In genomic region chr6:117481278-117481925, GRCh38 we compare ENCODE assay signal across 1 cellular context.
TF ChIP-seq lines count a peak whose summit lies in the region.

No MANE protein-coding gene starts in this region.

TF ChIP-seq in HepG2, 621 proteins besides CTCF, POLR2A, EP300 and RAD21 (continued from another document and continues in another):
- TF ChIP-seq TCF7L2 (IDR thresholded peaks at IDR 0.05; ENCODE audit: low read depth, low read length): peak; percentile 42; the same call in 1 of the 2 replicates
- peak; percentile 82; the same call in 1 of the 2 replicates for TF ChIP-seq FOXC1 (CRISPR knock-in tag; IDR thresholded peaks at IDR 0.05; ENCODE audit: borderline replicate concordance)
- TF ChIP-seq ATAD3A (CRISPR knock-in tag; IDR thresholded peaks at IDR 0.05): no peak
- TF ChIP-seq NR2F1 (CRISPR knock-in tag; IDR thresholded peaks at IDR 0.05): peak in 1 of 2 experiments; percentile 41; a peak in 1 of 4 replicates
- TF ChIP-seq ZNF558 (CRISPR knock-in tag; IDR thresholded peaks at IDR 0.05; ENCODE audit: borderline replicate concordance): no peak; the same call in 1 of the 2 replicates
- TF ChIP-seq RARG (CRISPR knock-in tag; IDR thresholded peaks at IDR 0.05; ENCODE audit: low read depth): no peak
- no peak for TF ChIP-seq REXO4 (CRISPR knock-in tag; IDR thresholded peaks at IDR 0.05; ENCODE audit: borderline replicate concordance)
- TF ChIP-seq JUN (CRISPR knock-in tag; IDR thresholded peaks at IDR 0.05): no peak
- TF ChIP-seq FOXK1 (CRISPR knock-in tag; IDR thresholded peaks at IDR 0.05; ENCODE audit: borderline replicate concordance, low read depth): peak; percentile 69; the same call in 1 of the 2 replicates
- TF ChIP-seq, protein P1, sequence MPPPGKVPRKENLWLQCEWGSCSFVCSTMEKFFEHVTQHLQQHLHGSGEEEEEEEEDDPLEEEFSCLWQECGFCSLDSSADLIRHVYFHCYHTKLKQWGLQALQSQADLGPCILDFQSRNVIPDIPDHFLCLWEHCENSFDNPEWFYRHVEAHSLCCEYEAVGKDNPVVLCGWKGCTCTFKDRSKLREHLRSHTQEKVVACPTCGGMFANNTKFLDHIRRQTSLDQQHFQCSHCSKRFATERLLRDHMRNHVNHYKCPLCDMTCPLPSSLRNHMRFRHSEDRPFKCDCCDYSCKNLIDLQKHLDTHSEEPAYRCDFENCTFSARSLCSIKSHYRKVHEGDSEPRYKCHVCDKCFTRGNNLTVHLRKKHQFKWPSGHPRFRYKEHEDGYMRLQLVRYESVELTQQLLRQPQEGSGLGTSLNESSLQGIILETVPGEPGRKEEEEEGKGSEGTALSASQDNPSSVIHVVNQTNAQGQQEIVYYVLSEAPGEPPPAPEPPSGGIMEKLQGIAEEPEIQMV (CRISPR knock-in tag; IDR thresholded peaks at IDR 0.05; ENCODE audit: low read depth): 0 out of 2 replicates have a peak, but pooled peaks have one; percentile 30
- no peak for TF ChIP-seq ZNF678 (CRISPR knock-in tag; IDR thresholded peaks at IDR 0.05)
- TF ChIP-seq PHB2 (IDR thresholded peaks at IDR 0.05; ENCODE audit: partially characterized antibody): no peak
- no peak for TF ChIP-seq SP4 (CRISPR knock-in tag; IDR thresholded peaks at IDR 0.05)
- no peak for TF ChIP-seq SRSF4 (IDR thresholded peaks at IDR 0.05; ENCODE audit: low read depth, low read length, poor library complexity, severe bottlenecking)
- TF ChIP-seq ZNF12 (CRISPR knock-in tag; IDR thresholded peaks at IDR 0.05): no peak; the same call in none of the 2 replicates
- TF ChIP-seq ZNF382 (CRISPR knock-in tag; IDR thresholded peaks at IDR 0.05; ENCODE audit: borderline replicate concordance): no peak
- TF ChIP-seq ZNF660 (CRISPR knock-in tag; IDR thresholded peaks at IDR 0.05; ENCODE audit: borderline replicate concordance, low read depth): no peak
- TF ChIP-seq THYN1 (CRISPR knock-in tag; IDR thresholded peaks at IDR 0.05; ENCODE audit: borderline replicate concordance, low read depth): no peak
- peak; percentile 92 for TF ChIP-seq PAXIP1 (CRISPR knock-in tag; conservative IDR thresholded peaks at IDR 0.05)
- TF ChIP-seq ZNF546 (CRISPR knock-in tag; conservative IDR thresholded peaks at IDR 0.05): peak; percentile 54; the same call in 1 of the 2 replicates
- no peak for TF ChIP-seq CSRNP2 (CRISPR knock-in tag; conservative IDR thresholded peaks at IDR 0.05; ENCODE audit: low read depth)
- TF ChIP-seq FOXP4 (CRISPR knock-in tag; IDR thresholded peaks at IDR 0.05): peak; percentile 94
- TF ChIP-seq, protein P2, sequence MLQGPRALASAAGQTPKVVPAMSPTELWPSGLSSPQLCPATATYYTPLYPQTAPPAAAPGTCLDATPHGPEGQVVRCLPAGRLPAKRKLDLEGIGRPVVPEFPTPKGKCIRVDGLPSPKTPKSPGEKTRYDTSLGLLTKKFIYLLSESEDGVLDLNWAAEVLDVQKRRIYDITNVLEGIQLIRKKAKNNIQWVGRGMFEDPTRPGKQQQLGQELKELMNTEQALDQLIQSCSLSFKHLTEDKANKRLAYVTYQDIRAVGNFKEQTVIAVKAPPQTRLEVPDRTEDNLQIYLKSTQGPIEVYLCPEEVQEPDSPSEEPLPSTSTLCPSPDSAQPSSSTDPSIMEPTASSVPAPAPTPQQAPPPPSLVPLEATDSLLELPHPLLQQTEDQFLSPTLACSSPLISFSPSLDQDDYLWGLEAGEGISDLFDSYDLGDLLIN (CRISPR knock-in tag; IDR thresholded peaks at IDR 0.05; ENCODE audit: borderline replicate concordance): no peak
- TF ChIP-seq, protein P3, sequence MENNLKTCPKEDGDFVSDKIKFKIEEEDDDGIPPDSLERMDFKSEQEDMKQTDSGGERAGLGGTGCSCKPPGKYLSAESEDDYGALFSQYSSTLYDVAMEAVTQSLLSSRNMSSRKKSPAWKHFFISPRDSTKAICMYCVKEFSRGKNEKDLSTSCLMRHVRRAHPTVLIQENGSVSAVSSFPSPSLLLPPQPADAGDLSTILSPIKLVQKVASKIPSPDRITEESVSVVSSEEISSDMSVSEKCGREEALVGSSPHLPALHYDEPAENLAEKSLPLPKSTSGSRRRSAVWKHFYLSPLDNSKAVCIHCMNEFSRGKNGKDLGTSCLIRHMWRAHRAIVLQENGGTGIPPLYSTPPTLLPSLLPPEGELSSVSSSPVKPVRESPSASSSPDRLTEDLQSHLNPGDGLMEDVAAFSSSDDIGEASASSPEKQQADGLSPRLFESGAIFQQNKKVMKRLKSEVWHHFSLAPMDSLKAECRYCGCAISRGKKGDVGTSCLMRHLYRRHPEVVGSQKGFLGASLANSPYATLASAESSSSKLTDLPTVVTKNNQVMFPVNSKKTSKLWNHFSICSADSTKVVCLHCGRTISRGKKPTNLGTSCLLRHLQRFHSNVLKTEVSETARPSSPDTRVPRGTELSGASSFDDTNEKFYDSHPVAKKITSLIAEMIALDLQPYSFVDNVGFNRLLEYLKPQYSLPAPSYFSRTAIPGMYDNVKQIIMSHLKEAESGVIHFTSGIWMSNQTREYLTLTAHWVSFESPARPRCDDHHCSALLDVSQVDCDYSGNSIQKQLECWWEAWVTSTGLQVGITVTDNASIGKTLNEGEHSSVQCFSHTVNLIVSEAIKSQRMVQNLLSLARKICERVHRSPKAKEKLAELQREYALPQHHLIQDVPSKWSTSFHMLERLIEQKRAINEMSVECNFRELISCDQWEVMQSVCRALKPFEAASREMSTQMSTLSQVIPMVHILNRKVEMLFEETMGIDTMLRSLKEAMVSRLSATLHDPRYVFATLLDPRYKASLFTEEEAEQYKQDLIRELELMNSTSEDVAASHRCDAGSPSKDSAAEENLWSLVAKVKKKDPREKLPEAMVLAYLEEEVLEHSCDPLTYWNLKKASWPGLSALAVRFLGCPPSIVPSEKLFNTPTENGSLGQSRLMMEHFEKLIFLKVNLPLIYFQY (CRISPR knock-in tag; IDR thresholded peaks at IDR 0.05; ENCODE audit: borderline replicate concordance): peak; percentile 75
- no peak for TF ChIP-seq MAZ (IDR thresholded peaks at IDR 0.05; ENCODE audit: borderline replicate concordance, low read depth, low read length)
- TF ChIP-seq MAZ (CRISPR knock-in tag; IDR thresholded peaks at IDR 0.05; ENCODE audit: low read depth): peak; percentile 31; the same call in 1 of the 2 replicates
- TF ChIP-seq SMARCE1 (IDR thresholded peaks at IDR 0.05; ENCODE audit: borderline replicate concordance): no peak
- TF ChIP-seq ZBTB26 (CRISPR knock-in tag; IDR thresholded peaks at IDR 0.05; ENCODE audit: borderline replicate concordance): peak; percentile 70; the same call in 1 of the 2 replicates
- TF ChIP-seq LCORL (IDR thresholded peaks at IDR 0.05): no peak; the same call in 1 of the 2 replicates
- TF ChIP-seq LCORL (CRISPR knock-in tag; IDR thresholded peaks at IDR 0.05): peak; percentile 71
- TF ChIP-seq BRCA1 (CRISPR knock-in tag; IDR thresholded peaks at IDR 0.05): no peak
- TF ChIP-seq ZNF556 (CRISPR knock-in tag; IDR thresholded peaks at IDR 0.05; ENCODE audit: borderline replicate concordance): no peak
- TF ChIP-seq MEIS2 (CRISPR knock-in tag; IDR thresholded peaks at IDR 0.05): peak; percentile 77; the same call in 1 of the 2 replicates
- TF ChIP-seq, protein P4, sequence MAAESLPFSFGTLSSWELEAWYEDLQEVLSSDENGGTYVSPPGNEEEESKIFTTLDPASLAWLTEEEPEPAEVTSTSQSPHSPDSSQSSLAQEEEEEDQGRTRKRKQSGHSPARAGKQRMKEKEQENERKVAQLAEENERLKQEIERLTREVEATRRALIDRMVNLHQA (CRISPR knock-in tag; IDR thresholded peaks at IDR 0.05): no peak
- TF ChIP-seq ZNF496 (CRISPR knock-in tag; IDR thresholded peaks at IDR 0.05; ENCODE audit: insufficient replicate concordance): no peak
- TF ChIP-seq FOXO1 (CRISPR knock-in tag; IDR thresholded peaks at IDR 0.05): peak; percentile 84
- no peak for TF ChIP-seq RFX5 (IDR thresholded peaks at IDR 0.05; ENCODE audit: low read depth, low read length)
- no peak for TF ChIP-seq HDAC6 (IDR thresholded peaks at IDR 0.05; ENCODE audit: low read depth, low read length)
- 0 out of 2 replicates have a peak, but pooled peaks have one; percentile 19 for TF ChIP-seq BHLHE40 (IDR thresholded peaks at IDR 0.05; ENCODE audit: low read length)
- TF ChIP-seq CBX1 (IDR thresholded peaks at IDR 0.05; ENCODE audit: low read depth): no peak
- TF ChIP-seq AFF4 (CRISPR knock-in tag; IDR thresholded peaks at IDR 0.05): no peak
- TF ChIP-seq, protein P5, sequence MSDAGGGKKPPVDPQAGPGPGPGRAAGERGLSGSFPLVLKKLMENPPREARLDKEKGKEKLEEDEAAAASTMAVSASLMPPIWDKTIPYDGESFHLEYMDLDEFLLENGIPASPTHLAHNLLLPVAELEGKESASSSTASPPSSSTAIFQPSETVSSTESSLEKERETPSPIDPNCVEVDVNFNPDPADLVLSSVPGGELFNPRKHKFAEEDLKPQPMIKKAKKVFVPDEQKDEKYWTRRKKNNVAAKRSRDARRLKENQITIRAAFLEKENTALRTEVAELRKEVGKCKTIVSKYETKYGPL (CRISPR knock-in tag; IDR thresholded peaks at IDR 0.05): peak; percentile 75; the same call in 1 of the 2 replicates
